Comparison of ENCODE assay signal across 18 cellular contexts in genomic region chr5:148388692-148389091, GRCh38. TPM values are rescaled to one million over a fixed set of nuclear protein-coding genes. Genes with fewer than 3 reads are reported as not detected.
DNase-seq lines count a peak whose midpoint lies in the region; ATAC-seq, FAIRE-seq and TF ChIP-seq lines count a peak whose summit lies in the region.
"Had no signal": no experiment of that assay in that cellular context is flagged by ENCODE, and none has a peak within 500 bp of the region (broad histone marks: within the 10 kb centered on the region; RNA-seq: fewer than 3 reads in every experiment).

No MANE protein-coding gene starts in this region.

- peak overlapping the region; percentile 6 to 87 (median 61) for H3K27ac Mint-ChIP-seq in CD4-positive, CD25-positive, alpha-beta regulatory T cell
- H3K27ac Mint-ChIP-seq: progenitor cell of endocrine pancreas had no signal

- H3K36me3 Mint-ChIP-seq in CD4-positive, CD25-positive, alpha-beta regulatory T cell: peaks cover 35% of the 10 kb centered on the region

- H3K4me1 Mint-ChIP-seq in CD4-positive, CD25-positive, alpha-beta regulatory T cell: peaks cover 43 to 93% (median 72%) of the 10 kb centered on the region in 4 donors

- peaks cover 12% of the 10 kb centered on the region for H3K36me3 ChIP-seq in CD4-positive, CD25-positive, alpha-beta regulatory T cell (ENCODE audit: control insufficient read depth, insufficient read depth, low read length)
- H3K36me3 ChIP-seq in left lung (peaks cover 0 to 14% of the 10 kb centered on the region in 2 donors), small intestine (ENCODE audit: control insufficient read depth in 2 of 2, insufficient read depth in 2 of 2, low read length in 2 of 2) (no peaks in the 10 kb centered on the region)
- H3K36me3 ChIP-seq: transverse colon had no signal

- no peaks in the 10 kb centered on the region for H3K9me3 ChIP-seq in CD4-positive, CD25-positive, alpha-beta regulatory T cell (ENCODE audit: control insufficient read depth in 2 of 2, low read length in 2 of 2)
- H3K9me3 ChIP-seq in left lung (no peaks in the 10 kb centered on the region), small intestine (ENCODE audit: control insufficient read depth, low read depth) (no peaks in the 10 kb centered on the region)
- H3K9me3 ChIP-seq: heart left ventricle, transverse colon had no signal

- TF ChIP-seq CTCF in choroid plexus epithelial cell (conservative IDR thresholded peaks at IDR 0.05; ENCODE audit: low read depth, low read length) (no peak), left lung (IDR thresholded peaks at IDR 0.05) (no peak), GM13976 (IDR thresholded peaks at IDR 0.05; ENCODE audit: borderline replicate concordance, control extremely low read depth, extremely low read depth, insufficient read depth, missing control alignments) (no peak)

- FAIRE-seq in small intestine (lab: Jason Lieb, UNC): no peak

- no peaks in the 10 kb centered on the region for H3K27me3 ChIP-seq in CD4-positive, CD25-positive, alpha-beta regulatory T cell (ENCODE audit: control insufficient read depth, insufficient read depth, low read length)
- H3K27me3 ChIP-seq in left lung (no peaks in the 10 kb centered on the region), small intestine (ENCODE audit: control insufficient read depth in 2 of 2, insufficient read depth in 2 of 2, low read length in 2 of 2) (no peaks in the 10 kb centered on the region)
- H3K27me3 ChIP-seq: heart left ventricle, transverse colon had no signal

- WGBS in small intestine, 3 donors: 21 to 51% (median 51%) methylated on average over 1 of the region's 1 CpG

- no peak overlapping the region for H3K27ac ChIP-seq in CD4-positive, CD25-positive, alpha-beta regulatory T cell (ENCODE audit: insufficient read depth, low read length, poor library complexity, severe bottlenecking)
- H3K27ac ChIP-seq in left lung: no peak overlapping the region
- no peak overlapping the region for H3K27ac ChIP-seq in small intestine (ENCODE audit: low read depth in 1 of 2, low read length in 1 of 2)
- H3K27ac ChIP-seq: transverse colon had no signal

- H3K27me3 Mint-ChIP-seq in CD4-positive, CD25-positive, alpha-beta regulatory T cell: no peaks in the 10 kb centered on the region
- H3K27me3 Mint-ChIP-seq: progenitor cell of endocrine pancreas had no signal

- no peak for ATAC-seq in CD4-positive, CD25-positive, alpha-beta regulatory T cell (ENCODE audit: low read depth in 2 of 2)
- ATAC-seq in GM18858 (IDR thresholded peaks at IDR 0.05; ENCODE audit: unreplicated experiment) (peak; percentile 27), HG03103 (IDR thresholded peaks at IDR 0.05; ENCODE audit: low read depth, unreplicated experiment) (peak; percentile 40), left lung (no peak)
- ATAC-seq: heart left ventricle had no signal

- no peak overlapping the region for H3K4me3 ChIP-seq in CD4-positive, CD25-positive, alpha-beta regulatory T cell (ENCODE audit: low read depth, low read length)
- H3K4me3 ChIP-seq in choroid plexus epithelial cell (ENCODE audit: low read depth, low read length): no peak overlapping the region
- H3K4me3 ChIP-seq in left lung: no peak overlapping the region
- H3K4me3 ChIP-seq in small intestine (ENCODE audit: low read depth in 1 of 2, low read length in 2 of 2): no peak overlapping the region
- H3K4me3 ChIP-seq: GM23248, heart left ventricle, transverse colon had no signal

- H3K4me3 Mint-ChIP-seq in CD4-positive, CD25-positive, alpha-beta regulatory T cell: peak overlapping the region in 3 of 4 donors; percentile 24 to 75 (median 33)

- intact Hi-C loops in left lung (cut with DNase I): no loop called here

- in situ Hi-C loops in GM13976 (cut with MboI; ENCODE audit: low sequenced_read_pairs, unreplicated experiment): no loop called here

- H3K4me1 ChIP-seq in CD4-positive, CD25-positive, alpha-beta regulatory T cell (ENCODE audit: control insufficient read depth, insufficient read depth, low read length, poor library complexity, severe bottlenecking): peaks cover 58% of the 10 kb centered on the region
- H3K4me1 ChIP-seq in left lung (peaks cover 7 to 87% of the 10 kb centered on the region in 2 donors), small intestine (ENCODE audit: control insufficient read depth in 2 of 2, insufficient read depth in 1 of 2, low read depth in 1 of 2, low read length in 1 of 2) (peaks cover 8 to 9% of the 10 kb centered on the region in 2 donors)

- peak in 1 of 3 donors; percentile 51 for DNase-seq in CD4-positive, CD25-positive, alpha-beta regulatory T cell
- DNase-seq in choroid plexus epithelial cell (ENCODE audit: low read depth): peak; percentile 23
- no peak for DNase-seq in left lung
- DNase-seq in GM13976 (ENCODE audit: low spot score): no peak
- no peak for DNase-seq in DMS 273 (lab: John Stamatoyannopoulos, UW; ENCODE audit: unreplicated experiment)
- DNase-seq in small intestine: no peak
- DNase-seq: activated CD4-positive, alpha-beta T cell treated with anti-CD3 and anti-CD28 coated beads for 4 hours; DMS53; GM23248; heart left ventricle; NCI-H187 treated with DMSO at 0.1 percent for 48 hours; NCI-H748 treated with DMSO at 0.1 percent for 48 hours; transverse colon had no signal

- no peaks in the 10 kb centered on the region for H3K9me3 Mint-ChIP-seq in CD4-positive, CD25-positive, alpha-beta regulatory T cell

RNA-seq across cellular contexts. Expression of gene FBXO38, which starts 4.9 kb away (rescaled TPM):
- 54.6 TPM for total RNA-seq in CD4-positive, CD25-positive, alpha-beta regulatory T cell
- 10 to 100 TPM; 16.0 to 31.4 (median 19.8) TPM for polyA plus RNA-seq in CD4-positive, CD25-positive, alpha-beta regulatory T cell
- 10 to 100 TPM; 55.4 to 72.9 TPM for total RNA-seq in left lung
- polyA plus RNA-seq in small intestine: 10 to 100 TPM; 13.5 to 16.3 (median 14.0) TPM

RNA-seq across cellular contexts. Expression of gene SPINK9, which starts 53.3 kb away (rescaled TPM):
- not detected for total RNA-seq in CD4-positive, CD25-positive, alpha-beta regulatory T cell
- polyA plus RNA-seq in CD4-positive, CD25-positive, alpha-beta regulatory T cell: not detected
- not detected for total RNA-seq in left lung
- not detected for polyA plus RNA-seq in small intestine
- total RNA-seq: GM23248; kidney epithelial cell; progenitor cell of endocrine pancreas; T-helper 1 cell treated with Interleukin-12 subunit alpha and Interleukin-12 subunit beta and Interleukin-4 antibody, amounts not matched to agents 30 ng/mL and 1 ng/mL, for 36 hours; transverse colon had no signal
- polyA plus RNA-seq: GM23248, heart left ventricle had no signal

Comparison
In these comparisons a context has a peak if more than half of its experiments do, and no peak if none do; other contexts are left out.
1. ATAC-seq: peak in GM18858 (single experiment) and HG03103 (single experiment); none in CD4-positive, CD25-positive, alpha-beta regulatory T cell (0 of 2) and left lung (single experiment).